In the genomic region with DNA sequence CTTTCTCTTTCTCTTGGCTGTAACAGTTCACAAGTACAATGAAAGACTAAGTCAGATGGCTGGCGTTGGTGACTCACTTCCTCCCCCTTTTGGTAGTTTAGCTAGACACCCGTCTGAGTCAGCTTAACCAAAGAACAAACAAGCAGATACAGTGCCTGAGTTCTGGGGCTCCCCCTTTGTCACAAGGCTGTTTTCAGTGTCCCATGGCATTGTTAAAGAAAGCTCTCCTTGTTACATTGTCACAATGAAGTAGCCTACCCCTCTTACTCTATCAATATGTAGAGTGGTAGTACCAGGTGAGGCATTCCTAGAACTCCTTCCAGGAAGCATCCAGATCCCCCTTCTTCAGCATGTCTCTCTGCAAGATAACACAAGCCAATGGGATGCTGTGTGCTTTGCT, we compare ENCODE assay signal across 8 cellular contexts. TPM values are rescaled to one million over a fixed set of nuclear protein-coding genes. Genes with fewer than 3 reads are reported as not detected.
DNase-seq lines count a peak whose midpoint lies in the region; ATAC-seq, FAIRE-seq and TF ChIP-seq lines count a peak whose summit lies in the region.

No MANE protein-coding gene starts in this region.

- H3F3A ChIP-seq in SU-DHL-6 (ENCODE audit: insufficient read depth) = no peaks in the 10 kb centered on the region

- BruUV-seq in HCT116 (replicated peaks; lab: Mats Ljungman, UMichigan) = no TSS peak

- DNase-seq in HCT116 (ENCODE audit: low read depth, low spot score) = peak; percentile 88
- DNase-seq in LoVo (ENCODE audit: low spot score) = peak; percentile 77
- DNase-seq in left ventricle myocardium superior = no peak
- DNase-seq in small intestine = peak; percentile 87
- no peak for DNase-seq in mesenteric fat pad (ENCODE audit: low spot score)

- H3K27me3 ChIP-seq in HCT116 (ENCODE audit: insufficient read depth, low read length) = no peaks in the 10 kb centered on the region
- no peaks in the 10 kb centered on the region for H3K27me3 ChIP-seq in SU-DHL-6 (ENCODE audit: low read length)
- no peaks in the 10 kb centered on the region for H3K27me3 ChIP-seq in small intestine (ENCODE audit: control insufficient read depth in 2 of 2, insufficient read depth in 2 of 2, low read length in 2 of 2)

- no peak for TF ChIP-seq POLR2A in HCT116 (IDR thresholded peaks at IDR 0.05; ENCODE audit: borderline replicate concordance, extremely low read depth, insufficient read depth, insufficient read length)

- H3K4me1 ChIP-seq in HCT116 (ENCODE audit: control insufficient read depth in 1 of 2, insufficient read depth in 2 of 2, low read length in 2 of 2) = peaks cover 0 to 14% of the 10 kb centered on the region in 2 experiments; a peak in 2 of 4 replicates
- no peaks in the 10 kb centered on the region for H3K4me1 ChIP-seq in small intestine (ENCODE audit: control insufficient read depth in 2 of 2, insufficient read depth in 1 of 2, low read depth in 1 of 2, low read length in 1 of 2)

- H3K4me2 ChIP-seq in HCT116 (ENCODE audit: low read length) = peak overlapping the region; percentile 51
- H3K4me2 ChIP-seq in SU-DHL-6 (ENCODE audit: low read depth, low read length, poor library complexity, severe bottlenecking) = no peak overlapping the region

- TF ChIP-seq CTCF in GM12874 (IDR thresholded peaks at IDR 0.05; ENCODE audit: insufficient read depth, low read depth, low read length) (peak; percentile 58), HCT116 (IDR thresholded peaks at IDR 0.05 in 2 of 3, conservative IDR thresholded peaks at IDR 0.05 in 1 of 3; ENCODE audit: borderline replicate concordance in 1 of 3, insufficient read depth in 1 of 3, low read depth in 2 of 3, low read length in 2 of 3) (peak; percentile 26 to 53 (median 36); a peak in 5 of 6 replicates), SU-DHL-6 (IDR thresholded peaks at IDR 0.05; ENCODE audit: insufficient read depth, low read length, poor library complexity, severe bottlenecking) (peak; percentile 47)

- peak overlapping the region; percentile 95 for H3K27ac Mint-ChIP-seq in activated naive CD8-positive, alpha-beta T cell

- peak overlapping the region; percentile 73 for H3K4me3 Mint-ChIP-seq in activated naive CD8-positive, alpha-beta T cell

- H3K79me2 ChIP-seq in HCT116 (ENCODE audit: insufficient read depth, low read length) = no peaks in the 10 kb centered on the region
- no peaks in the 10 kb centered on the region for H3K79me2 ChIP-seq in SU-DHL-6 (ENCODE audit: insufficient read depth, low read length)

- H3K4me3 ChIP-seq in HCT116 (replicated peaks in 1 of 2; ENCODE audit: low read depth in 1 of 2, low read length in 2 of 2) (no peak overlapping the region; a peak in 1 of 4 replicates), SU-DHL-6 (ENCODE audit: insufficient read depth, low read length, poor library complexity, severe bottlenecking) (no peak overlapping the region), small intestine (ENCODE audit: low read depth in 1 of 2, low read length in 2 of 2) (no peak overlapping the region)

- peak; percentile 71 for TF ChIP-seq RAD21 in HCT116 (IDR thresholded peaks at IDR 0.05; ENCODE audit: low read depth)

- H3K9me3 ChIP-seq in HCT116 (ENCODE audit: control insufficient read depth in 1 of 2, insufficient read depth in 1 of 2, low read depth in 1 of 2, low read length in 2 of 2) (no peaks in the 10 kb centered on the region), SU-DHL-6 (ENCODE audit: insufficient read depth, low read length) (no peaks in the 10 kb centered on the region), small intestine (ENCODE audit: control insufficient read depth, low read depth) (no peaks in the 10 kb centered on the region)

- peaks cover 4% of the 10 kb centered on the region for H3K27me3 Mint-ChIP-seq in activated naive CD8-positive, alpha-beta T cell

- H3K9ac ChIP-seq in HCT116 (ENCODE audit: low read length) = no peak overlapping the region; the same call in 1 of the 2 replicates
- no peak overlapping the region for H3K9ac ChIP-seq in SU-DHL-6 (ENCODE audit: low read length)

- POLR2A ChIA-PET in HCT116 (lab: Charles Lee) = no interaction called here

- ATAC-seq in HCT116 (peak; percentile 99), left ventricle myocardium superior (peak; percentile 90)

- WGBS in small intestine, 3 donors = 0 to 1% (median 0%) methylated on average over 2 of the region's 2 CpGs

- H3K36me3 ChIP-seq in HCT116 (ENCODE audit: control insufficient read depth in 1 of 2, insufficient read depth in 2 of 2, low read length in 2 of 2) = no peaks in the 10 kb centered on the region
- H3K36me3 ChIP-seq in SU-DHL-6 (ENCODE audit: low read length) = no peaks in the 10 kb centered on the region
- H3K36me3 ChIP-seq in small intestine (ENCODE audit: control insufficient read depth in 2 of 2, insufficient read depth in 2 of 2, low read length in 2 of 2) = no peaks in the 10 kb centered on the region

- intact Hi-C loops in HCT116 (cut with micrococcal nuclease) (no loop called here), left ventricle myocardium superior (cut with micrococcal nuclease) (no loop called here)

- FAIRE-seq in small intestine (lab: Jason Lieb, UNC) = peak; percentile 96

- H3K27ac ChIP-seq in HCT116 (ENCODE audit: low read depth, low read length) (no peak overlapping the region), SU-DHL-6 (ENCODE audit: low read depth, low read length) (no peak overlapping the region), small intestine (ENCODE audit: low read depth in 1 of 2, low read length in 1 of 2) (no peak overlapping the region)

- H3K36me3 Mint-ChIP-seq in activated naive CD8-positive, alpha-beta T cell = no peaks in the 10 kb centered on the region

- no peaks in the 10 kb centered on the region for H3K9me3 Mint-ChIP-seq in activated naive CD8-positive, alpha-beta T cell (ENCODE audit: low read depth)

- peaks cover 20% of the 10 kb centered on the region for H3K4me1 Mint-ChIP-seq in activated naive CD8-positive, alpha-beta T cell (ENCODE audit: low read depth)

- peak overlapping the region; percentile 47 for H2AFZ ChIP-seq in HCT116 (ENCODE audit: low read depth, low read length, poor library complexity, severe bottlenecking)
- no peak overlapping the region for H2AFZ ChIP-seq in SU-DHL-6 (ENCODE audit: low read depth, low read length, severe bottlenecking)

- RAD21 ChIA-PET in HCT116 (lab: Charles Lee; ENCODE audit: low non-redundant PET in 1 of 2, low total read pairs in 2 of 2, uncharacterized antibody in 2 of 2, unreplicated experiment in 2 of 2) = no interaction called here

- H4K20me1 ChIP-seq in HCT116 (ENCODE audit: insufficient read depth) (no peaks in the 10 kb centered on the region), SU-DHL-6 (ENCODE audit: low read depth, low read length) (no peaks in the 10 kb centered on the region)

- CTCF ChIA-PET in HCT116 (lab: Charles Lee) = interaction anchor here (1.3 to 1.5 kb wide), 2 partner anchors 118 to 234 kb away, joined by 3 to 5 read pairs; no protein-coding TSS in a partner anchor

- no peaks in the 10 kb centered on the region; the same call in 1 of the 2 replicates for H3K9me2 ChIP-seq in HCT116 (ENCODE audit: insufficient read depth)
- no peaks in the 10 kb centered on the region for H3K9me2 ChIP-seq in SU-DHL-6 (replicated peaks; ENCODE audit: insufficient read depth, low read length)

TF ChIP-seq in HCT116, 20 proteins besides CTCF, POLR2A, EP300 and RAD21:
- TF ChIP-seq SP1 (IDR thresholded peaks at IDR 0.05; ENCODE audit: low read depth) (peak; percentile 63), FOSL1 (IDR thresholded peaks at IDR 0.05; ENCODE audit: low read depth) (peak; percentile 87), CBX3 (IDR thresholded peaks at IDR 0.05; ENCODE audit: low read depth) (peak; percentile 71; the same call in 1 of the 2 replicates), JUND (IDR thresholded peaks at IDR 0.05) (peak; percentile 87), CEBPB (IDR thresholded peaks at IDR 0.05; ENCODE audit: low read depth) (no peak), YY1 (IDR thresholded peaks at IDR 0.05; ENCODE audit: extremely low read depth, insufficient replicate concordance, low read depth, low read length) (peak; percentile 17), TCF7L2 (IDR thresholded peaks at IDR 0.05; ENCODE audit: borderline replicate concordance, extremely low read depth, insufficient read depth, insufficient read length) (no peak), SRF (IDR thresholded peaks at IDR 0.05; ENCODE audit: low read depth) (peak; percentile 40; the same call in 1 of the 2 replicates)
- TF ChIP-seq, protein P1, sequence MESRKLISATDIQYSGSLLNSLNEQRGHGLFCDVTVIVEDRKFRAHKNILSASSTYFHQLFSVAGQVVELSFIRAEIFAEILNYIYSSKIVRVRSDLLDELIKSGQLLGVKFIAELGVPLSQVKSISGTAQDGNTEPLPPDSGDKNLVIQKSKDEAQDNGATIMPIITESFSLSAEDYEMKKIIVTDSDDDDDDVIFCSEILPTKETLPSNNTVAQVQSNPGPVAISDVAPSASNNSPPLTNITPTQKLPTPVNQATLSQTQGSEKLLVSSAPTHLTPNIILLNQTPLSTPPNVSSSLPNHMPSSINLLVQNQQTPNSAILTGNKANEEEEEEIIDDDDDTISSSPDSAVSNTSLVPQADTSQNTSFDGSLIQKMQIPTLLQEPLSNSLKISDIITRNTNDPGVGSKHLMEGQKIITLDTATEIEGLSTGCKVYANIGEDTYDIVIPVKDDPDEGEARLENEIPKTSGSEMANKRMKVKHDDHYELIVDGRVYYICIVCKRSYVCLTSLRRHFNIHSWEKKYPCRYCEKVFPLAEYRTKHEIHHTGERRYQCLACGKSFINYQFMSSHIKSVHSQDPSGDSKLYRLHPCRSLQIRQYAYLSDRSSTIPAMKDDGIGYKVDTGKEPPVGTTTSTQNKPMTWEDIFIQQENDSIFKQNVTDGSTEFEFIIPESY (IDR thresholded peaks at IDR 0.05; ENCODE audit: extremely low read depth, insufficient replicate concordance, low read length) = no peak
TF ChIP-seq in HCT116: peak in this region for 6.

RNA-seq across cellular contexts. Expression of a gene that starts 38.6 kb away (rescaled TPM):
- total RNA-seq in HCT116 (2021; ENCODE audit: unreplicated experiment) (0.25 TPM), left ventricle myocardium superior (2.4 TPM), mesenteric fat pad (2.7 TPM)
- 0.05 TPM in 1 of 2 replicates, not detected in the other for polyA plus RNA-seq in HCT116 (2012)
- 1 to 10 TPM in 2 of 3 donors, not detected in 1; 1.1 to 2.0 TPM for polyA plus RNA-seq in small intestine

Comparison
In these comparisons a context has a peak if more than half of its experiments do, and no peak if none do; other contexts are left out.
1. DNase-seq: peak in HCT116 (single experiment), LoVo (single experiment) and small intestine (single experiment); none in left ventricle myocardium superior (single experiment) and mesenteric fat pad (single experiment).
2. Peak in every context shown above with its lines, with median percentiles within 50 percentile points of each other: CTCF ChIP-seq.